In the genomic region with DNA sequence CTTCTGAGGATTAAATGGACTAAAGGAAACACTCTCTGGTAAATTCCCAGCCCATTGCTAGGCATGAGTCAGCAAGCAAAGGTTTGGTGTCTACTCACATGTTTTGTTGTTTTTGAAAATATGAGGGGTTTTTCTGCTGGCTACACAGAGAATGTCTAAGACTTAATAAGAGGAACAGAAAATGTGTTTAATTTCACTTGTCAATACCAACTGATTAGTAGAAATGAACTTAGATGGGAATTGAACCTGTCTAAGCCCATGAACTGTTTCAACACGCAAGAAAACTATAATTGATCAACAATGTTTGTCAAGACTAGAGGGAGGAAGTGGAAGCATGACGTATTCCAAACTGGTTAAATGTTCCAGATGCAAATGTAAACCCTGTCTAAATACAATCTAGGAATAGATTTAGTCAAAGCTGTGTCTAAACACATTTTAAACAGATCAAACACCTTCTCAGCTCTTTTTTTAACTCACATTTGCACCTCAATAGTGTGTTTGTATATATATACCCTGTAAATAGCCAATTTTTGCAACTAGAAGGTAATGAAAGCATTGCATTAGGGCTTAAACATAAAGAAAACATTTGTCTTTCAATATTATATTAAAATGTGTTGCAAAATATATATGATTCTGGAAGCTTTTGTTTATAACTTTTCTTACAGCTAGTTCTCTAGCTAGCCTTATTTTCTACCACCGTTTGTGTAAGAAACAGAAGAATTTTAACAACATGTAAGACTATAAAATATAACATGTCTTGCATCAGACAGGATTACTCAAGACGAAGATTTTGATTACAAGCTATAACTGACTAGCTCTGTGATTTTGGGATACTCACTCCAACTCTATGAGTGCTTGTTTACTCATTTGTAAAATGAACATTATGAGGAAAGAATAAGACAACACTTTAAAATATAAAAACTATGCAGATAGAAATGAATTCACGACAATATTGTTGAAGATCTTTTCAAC, we compare ENCODE assay signal across 12 cellular contexts.
DNase-seq lines count a peak whose midpoint lies in the region; ATAC-seq and TF ChIP-seq lines count a peak whose summit lies in the region.
"Had no signal": no experiment of that assay in that cellular context is flagged by ENCODE, and none has a peak within 500 bp of the region (broad histone marks: within the 10 kb centered on the region; RNA-seq: fewer than 3 reads in every experiment).

No MANE protein-coding gene starts in this region.

- no peak for TF ChIP-seq CTCF in GM12865 (IDR thresholded peaks at IDR 0.05; ENCODE audit: insufficient read depth, low read depth, low read length, missing control alignments)
- no peak for TF ChIP-seq CTCF in epithelial cell of esophagus (IDR thresholded peaks at IDR 0.05; ENCODE audit: insufficient read depth, low read depth, low read length, missing control alignments)

- H3K9me3 Mint-ChIP-seq in stimulated activated effector memory CD8-positive, alpha-beta T cell treated with anti-CD3 and anti-CD28 coated beads, Interleukin-12 subunit alpha, Interleukin-12 subunit beta, amount 100 ng/mL, for 72 hours = peaks cover 18% of the 10 kb centered on the region
- H3K9me3 Mint-ChIP-seq in activated T-cell treated with anti-CD3 and anti-CD28 coated beads, Interleukin-2, amount 50 U/mL, for 24 hours = peaks cover 2% of the 10 kb centered on the region
- H3K9me3 Mint-ChIP-seq: activated naive CD4-positive, alpha-beta T cell treated with anti-CD3 and anti-CD28 coated beads, Interleukin-2, amount 10 ng/mL, durations not matched to agents 7 days and 5 days had no signal

- peak; percentile 79 for ATAC-seq in GM21825 (IDR thresholded peaks at IDR 0.05; ENCODE audit: unreplicated experiment)
- peak; percentile 44 for ATAC-seq in HG03571 (IDR thresholded peaks at IDR 0.05; ENCODE audit: unreplicated experiment)
- ATAC-seq in stimulated activated effector memory CD8-positive, alpha-beta T cell treated with anti-CD3 and anti-CD28 coated beads, Interleukin-12 subunit alpha, Interleukin-12 subunit beta, amount 100 ng/mL, for 72 hours = no peak
- ATAC-seq: sciatic nerve had no signal

- H3K4me3 Mint-ChIP-seq in stimulated activated effector memory CD8-positive, alpha-beta T cell treated with anti-CD3 and anti-CD28 coated beads, Interleukin-12 subunit alpha, Interleukin-12 subunit beta, amount 100 ng/mL, for 72 hours = no peak overlapping the region
- no peak overlapping the region for H3K4me3 Mint-ChIP-seq in activated T-cell treated with anti-CD3 and anti-CD28 coated beads, Interleukin-2, amount 50 U/mL, for 24 hours
- H3K4me3 Mint-ChIP-seq: activated naive CD4-positive, alpha-beta T cell treated with anti-CD3 and anti-CD28 coated beads, Interleukin-2, amount 10 ng/mL, durations not matched to agents 7 days and 5 days had no signal

- no peaks in the 10 kb centered on the region for H3K4me1 Mint-ChIP-seq in stimulated activated effector memory CD8-positive, alpha-beta T cell treated with anti-CD3 and anti-CD28 coated beads, Interleukin-12 subunit alpha, Interleukin-12 subunit beta, amount 100 ng/mL, for 72 hours
- no peaks in the 10 kb centered on the region for H3K4me1 Mint-ChIP-seq in activated T-cell treated with anti-CD3 and anti-CD28 coated beads, Interleukin-2, amount 50 U/mL, for 24 hours (ENCODE audit: low read depth)
- H3K4me1 Mint-ChIP-seq: activated naive CD4-positive, alpha-beta T cell treated with anti-CD3 and anti-CD28 coated beads, Interleukin-2, amount 10 ng/mL, durations not matched to agents 7 days and 5 days had no signal

- H3K27me3 Mint-ChIP-seq in activated T-cell treated with anti-CD3 and anti-CD28 coated beads, Interleukin-2, amount 50 U/mL, for 24 hours = no peaks in the 10 kb centered on the region
- H3K27me3 Mint-ChIP-seq: activated naive CD4-positive, alpha-beta T cell treated with anti-CD3 and anti-CD28 coated beads, Interleukin-2, amount 10 ng/mL, durations not matched to agents 7 days and 5 days had no signal

- DNase-seq in GM12865 (ENCODE audit: low read depth) = peak; percentile 68
- peak; percentile 70 for DNase-seq in epithelial cell of esophagus (ENCODE audit: low read depth)
- DNase-seq in stimulated activated effector memory CD8-positive, alpha-beta T cell treated with anti-CD3 and anti-CD28 coated beads, Interleukin-12 subunit alpha, Interleukin-12 subunit beta, amount 100 ng/mL, for 72 hours (ENCODE audit: low spot score in 2 of 2) = no peak
- DNase-seq in activated T-cell treated with anti-CD3 and anti-CD28 coated beads, Interleukin-2, amount 50 U/mL, for 24 hours = no peak
- no peak for DNase-seq in NCI-H2227 treated with DMSO at 0.1 percent for 48 hours (lab: John Stamatoyannopoulos, UW)
- no peak for DNase-seq in activated CD4-positive, alpha-beta T cell treated with anti-CD3 and anti-CD28 coated beads for 1 hour
- DNase-seq: activated naive CD4-positive, alpha-beta T cell treated with anti-CD3 and anti-CD28 coated beads, Interleukin-2, amount 10 ng/mL, durations not matched to agents 7 days and 5 days; SHP77 had no signal

- H3K4me3 ChIP-seq in GM12865 (ENCODE audit: low read depth, low read length) (no peak overlapping the region), epithelial cell of esophagus (ENCODE audit: low read length) (no peak overlapping the region)
- H3K4me3 ChIP-seq: tibial nerve had no signal

- H3K36me3 Mint-ChIP-seq in stimulated activated effector memory CD8-positive, alpha-beta T cell treated with anti-CD3 and anti-CD28 coated beads, Interleukin-12 subunit alpha, Interleukin-12 subunit beta, amount 100 ng/mL, for 72 hours = no peaks in the 10 kb centered on the region
- H3K36me3 Mint-ChIP-seq in activated T-cell treated with anti-CD3 and anti-CD28 coated beads, Interleukin-2, amount 50 U/mL, for 24 hours (ENCODE audit: low read depth) = no peaks in the 10 kb centered on the region
- H3K36me3 Mint-ChIP-seq: activated naive CD4-positive, alpha-beta T cell treated with anti-CD3 and anti-CD28 coated beads, Interleukin-2, amount 10 ng/mL, durations not matched to agents 7 days and 5 days had no signal

- no peak overlapping the region for H3K27ac Mint-ChIP-seq in stimulated activated effector memory CD8-positive, alpha-beta T cell treated with anti-CD3 and anti-CD28 coated beads, Interleukin-12 subunit alpha, Interleukin-12 subunit beta, amount 100 ng/mL, for 72 hours
- H3K27ac Mint-ChIP-seq in activated T-cell treated with anti-CD3 and anti-CD28 coated beads, Interleukin-2, amount 50 U/mL, for 24 hours = no peak overlapping the region
- H3K27ac Mint-ChIP-seq: activated naive CD4-positive, alpha-beta T cell treated with anti-CD3 and anti-CD28 coated beads, Interleukin-2, amount 10 ng/mL, durations not matched to agents 7 days and 5 days had no signal

Comparison
In these comparisons a context has a peak if more than half of its experiments do, and no peak if none do; other contexts are left out.
1. DNase-seq: peak in GM12865 (single experiment) and epithelial cell of esophagus (single experiment); none in stimulated activated effector memory CD8-positive, alpha-beta T cell treated with anti-CD3 and anti-CD28 coated beads, Interleukin-12 subunit alpha, Interleukin-12 subunit beta, amount 100 ng/mL, for 72 hours (0 of 2), activated T-cell treated with anti-CD3 and anti-CD28 coated beads, Interleukin-2, amount 50 U/mL, for 24 hours (single experiment), NCI-H2227 treated with DMSO at 0.1 percent for 48 hours (single experiment) and activated CD4-positive, alpha-beta T cell treated with anti-CD3 and anti-CD28 coated beads for 1 hour (single experiment).